Comparison of ENCODE assay signal across 10 cellular contexts in the genomic region with DNA sequence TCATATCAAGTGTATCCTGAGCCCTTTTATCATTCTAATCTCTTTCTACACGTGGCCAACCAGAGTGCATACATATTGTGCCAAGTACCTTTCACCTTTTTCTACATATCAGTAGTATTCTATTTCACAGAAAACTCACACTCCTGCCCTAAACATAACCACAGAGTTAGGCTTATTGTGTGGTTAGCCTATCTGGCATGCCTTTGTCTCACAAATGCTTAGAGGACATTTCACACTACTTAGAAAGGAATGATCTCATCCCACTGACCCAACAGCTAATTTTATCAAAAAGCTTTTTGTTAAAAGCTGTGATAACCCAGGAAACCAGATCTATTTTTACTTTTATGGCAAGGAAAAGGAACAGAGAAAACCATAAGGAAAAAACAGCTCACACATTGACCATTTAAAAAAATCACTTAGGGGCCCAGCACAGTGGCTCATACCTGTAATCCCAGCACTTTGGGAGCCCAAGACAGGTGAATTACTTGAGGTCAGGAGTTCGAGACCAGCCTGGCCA. TPM values are rescaled to one million over a fixed set of nuclear protein-coding genes. Genes with fewer than 3 reads are reported as not detected.
DNase-seq lines count a peak whose midpoint lies in the region; ATAC-seq, FAIRE-seq and TF ChIP-seq lines count a peak whose summit lies in the region.
"Had no signal": no experiment of that assay in that cellular context is flagged by ENCODE, and none has a peak within 500 bp of the region (broad histone marks: within the 10 kb centered on the region; RNA-seq: fewer than 3 reads in every experiment).

No MANE protein-coding gene starts in this region.

- dilution Hi-C loops in keratinocyte (cut with MboI; ENCODE audit: extremely low pct_ligation_motif_present, low sequenced_read_pairs), result no loop called here

- TF ChIP-seq CTCF in K562 (IDR thresholded peaks at IDR 0.05 in 2 of 3, conservative IDR thresholded peaks at IDR 0.05 in 1 of 3; ENCODE audit: insufficient read depth in 2 of 3, low read depth in 1 of 3, low read length in 3 of 3) (no peak), keratinocyte (optimal IDR thresholded peaks at IDR 0.05 in 1 of 3, IDR thresholded peaks at IDR 0.05 in 1 of 3, conservative IDR thresholded peaks at IDR 0.05 in 1 of 3; ENCODE audit: extremely low read depth in 1 of 3, insufficient read depth in 2 of 3, low read length in 3 of 3) (no peak), transverse colon (IDR thresholded peaks at IDR 0.05) (no peak)

- peak; percentile 32; the same call in 2 of the 3 replicates for ATAC-seq in K562
- no peak for ATAC-seq in naive thymus-derived CD4-positive, alpha-beta T cell
- ATAC-seq in GM18519 (IDR thresholded peaks at IDR 0.05; ENCODE audit: low FRiP score, unreplicated experiment), result no peak

- TF ChIP-seq EP300 in K562 (IDR thresholded peaks at IDR 0.05; ENCODE audit: low read length) (no peak), transverse colon (IDR thresholded peaks at IDR 0.05; ENCODE audit: low read depth) (no peak)

- H3K27me3 ChIP-seq in K562 (ENCODE audit: control insufficient read depth in 2 of 2, insufficient read depth in 2 of 2, low read length in 2 of 2) (no peaks in the 10 kb centered on the region), keratinocyte (ENCODE audit: control insufficient read depth, extremely low read depth, insufficient read depth, low read length) (no peaks in the 10 kb centered on the region), transverse colon (no peaks in the 10 kb centered on the region)
- no peaks in the 10 kb centered on the region for H3K27me3 ChIP-seq in naive thymus-derived CD4-positive, alpha-beta T cell (ENCODE audit: control insufficient read depth in 2 of 2, insufficient read depth in 2 of 2, low read length in 2 of 2)

- peaks cover 2% of the 10 kb centered on the region for H3K36me3 Mint-ChIP-seq in activated CD4-positive, alpha-beta T cell treated with anti-CD3 and anti-CD28 coated beads, Interleukin-2, amount 10 ng/mL, durations not matched to agents 7 days and 5 days (ENCODE audit: low read depth)
- peaks cover 0 to 4% (median 3%) of the 10 kb centered on the region in 5 donors for H3K36me3 Mint-ChIP-seq in naive thymus-derived CD4-positive, alpha-beta T cell

- 38% methylated on average over 2 of the region's 2 CpGs for WGBS in K562 (ENCODE audit: insufficient coverage, low coverage, missing lambda C conversion rate)
- 0 to 48% methylated on average over 1 to 2 of the region's 2 CpGs for WGBS in transverse colon (ENCODE audit: low coverage in 1 of 2), 2 donors

- no peak overlapping the region for H3K4me3 Mint-ChIP-seq in activated CD4-positive, alpha-beta T cell treated with anti-CD3 and anti-CD28 coated beads, Interleukin-2, amount 10 ng/mL, durations not matched to agents 7 days and 5 days
- H3K4me3 Mint-ChIP-seq in naive thymus-derived CD4-positive, alpha-beta T cell, result no peak overlapping the region
- H3K4me3 Mint-ChIP-seq: B cell had no signal

- H3K27me3 Mint-ChIP-seq in activated CD4-positive, alpha-beta T cell treated with anti-CD3 and anti-CD28 coated beads, Interleukin-2, amount 10 ng/mL, durations not matched to agents 7 days and 5 days, result no peaks in the 10 kb centered on the region
- H3K27me3 Mint-ChIP-seq in naive thymus-derived CD4-positive, alpha-beta T cell, result no peaks in the 10 kb centered on the region
- H3K27me3 Mint-ChIP-seq: B cell had no signal

- H3K9me1 ChIP-seq in K562 (ENCODE audit: control insufficient read depth, insufficient read depth, low read length) (no peaks in the 10 kb centered on the region), keratinocyte (ENCODE audit: control insufficient read depth, extremely low read depth, insufficient read depth, low read length) (peaks cover 6% of the 10 kb centered on the region)

- H3K36me3 ChIP-seq in K562 (ENCODE audit: control insufficient read depth, insufficient read depth, low read length), result no peaks in the 10 kb centered on the region; the same call in 2 of the 3 replicates
- H3K36me3 ChIP-seq in keratinocyte (ENCODE audit: control insufficient read depth in 2 of 2, extremely low read depth in 1 of 2, insufficient read depth in 2 of 2, low read length in 2 of 2), result peaks cover 0 to 17% of the 10 kb centered on the region in 2 experiments
- H3K36me3 ChIP-seq in transverse colon, result no peaks in the 10 kb centered on the region
- no peaks in the 10 kb centered on the region for H3K36me3 ChIP-seq in naive thymus-derived CD4-positive, alpha-beta T cell (ENCODE audit: control insufficient read depth in 2 of 3, insufficient read depth in 3 of 3, low read length in 3 of 3)

- POLR2A ChIA-PET in activated CD4-positive, alpha-beta T cell treated with anti-CD3 and anti-CD28 coated beads, Interleukin-2, amount 10 ng/mL, durations not matched to agents 7 days and 5 days (lab: Charles Lee), result interaction anchor here (0.6 kb wide), 1 partner anchor 1935 kb away, joined by 4 read pairs; no protein-coding TSS in a partner anchor
- POLR2A ChIA-PET in K562 (lab: Yijun Ruan, JAX), result interaction anchor here (0.6 to 1.8 kb wide), 9 partner anchors 10 to 196 kb away, joined by 3 to 4 read pairs (median 4); a partner anchor contains a TSS
- POLR2A ChIA-PET in naive thymus-derived CD4-positive, alpha-beta T cell (lab: Charles Lee), result no interaction called here

- H3K9me3 ChIP-seq in K562 (replicated peaks; ENCODE audit: control insufficient read depth, insufficient read depth, low read depth, low read length) (no peaks in the 10 kb centered on the region), keratinocyte (ENCODE audit: control insufficient read depth, low read depth, low read length) (no peaks in the 10 kb centered on the region), transverse colon (no peaks in the 10 kb centered on the region)
- H3K9me3 ChIP-seq in naive thymus-derived CD4-positive, alpha-beta T cell (ENCODE audit: control insufficient read depth in 2 of 3, low read length in 3 of 3), result no peaks in the 10 kb centered on the region

- no peaks in the 10 kb centered on the region for H3K9me3 Mint-ChIP-seq in activated CD4-positive, alpha-beta T cell treated with anti-CD3 and anti-CD28 coated beads, Interleukin-2, amount 10 ng/mL, durations not matched to agents 7 days and 5 days
- no peaks in the 10 kb centered on the region for H3K9me3 Mint-ChIP-seq in naive thymus-derived CD4-positive, alpha-beta T cell

- peaks cover 12% of the 10 kb centered on the region; the same call in 1 of the 2 replicates for H4K20me1 ChIP-seq in K562 (replicated peaks; ENCODE audit: control insufficient read depth, insufficient read depth, low read length)
- H4K20me1 ChIP-seq in keratinocyte (ENCODE audit: control insufficient read depth, extremely low read depth, insufficient read depth, low read length), result peaks cover 65% of the 10 kb centered on the region

- in situ Hi-C loops in K562 (cut with MboI) (no loop called here), transverse colon (cut with MboI; ENCODE audit: low pct_ligation_motif_present in 1 of 4, low pct_unique_long_range_greater_than_20kb in 1 of 4, low sequenced_read_pairs in 3 of 4) (no loop called here)

- no peak for TF ChIP-seq RAD21 in K562 (CRISPR knock-in tag; conservative IDR thresholded peaks at IDR 0.05 in 1 of 2, IDR thresholded peaks at IDR 0.05 in 1 of 2)

- H3K27ac ChIP-seq in K562 (ENCODE audit: extremely low read depth, low read depth, low read length), result no peak overlapping the region
- peak overlapping the region; percentile 34 for H3K27ac ChIP-seq in keratinocyte (ENCODE audit: control insufficient read depth, insufficient read depth, low read length)
- H3K27ac ChIP-seq in transverse colon, result peak overlapping the region; percentile 34 to 68 (median 44)
- H3K27ac ChIP-seq in naive thymus-derived CD4-positive, alpha-beta T cell (ENCODE audit: low read depth, low read length), result no peak overlapping the region

- CTCF ChIA-PET in activated CD4-positive, alpha-beta T cell treated with anti-CD3 and anti-CD28 coated beads, Interleukin-2, amount 10 ng/mL, durations not matched to agents 7 days and 5 days (lab: Charles Lee), result no interaction called here
- CTCF ChIA-PET in K562 (lab: Yijun Ruan, JAX; ENCODE audit: low intra/inter-chr PET ratio), result no interaction called here
- CTCF ChIA-PET in naive thymus-derived CD4-positive, alpha-beta T cell (lab: Charles Lee), result interaction anchor here (0.5 kb wide), 1 partner anchor 274 kb away, joined by 4 read pairs; no protein-coding TSS in a partner anchor

- H3K4me3 ChIP-seq in K562 (no peak overlapping the region), keratinocyte (ENCODE audit: control insufficient read depth in 2 of 3, extremely low read depth in 1 of 3, insufficient read depth in 2 of 3, low read depth in 1 of 3, low read length in 3 of 3) (no peak overlapping the region), transverse colon (no peak overlapping the region)
- H3K4me3 ChIP-seq in naive thymus-derived CD4-positive, alpha-beta T cell (ENCODE audit: low read length), result no peak overlapping the region

- H3K9ac ChIP-seq in K562 (ENCODE audit: insufficient read depth in 1 of 2, low read depth in 2 of 2, low read length in 2 of 2), result no peak overlapping the region
- H3K9ac ChIP-seq in keratinocyte (ENCODE audit: control insufficient read depth, extremely low read depth, insufficient read depth, low read length), result no peak overlapping the region

- DNase-seq in activated CD4-positive, alpha-beta T cell treated with anti-CD3 and anti-CD28 coated beads, Interleukin-2, amount 10 ng/mL, durations not matched to agents 7 days and 5 days, result no peak
- DNase-seq in activated CD4-positive, alpha-beta T cell treated with anti-CD3 and anti-CD28 coated beads, Interleukin-2, amount 50 U/mL, for 48 hours, result no peak
- DNase-seq in K562 (ENCODE audit: extremely low read depth in 1 of 4, low spot score in 3 of 4) (peak in 1 of 4 experiments; percentile 18), keratinocyte (ENCODE audit: low read depth, low spot score) (no peak), transverse colon (no peak), OCI-M2 (lab: John Stamatoyannopoulos, UW; ENCODE audit: unreplicated experiment) (no peak)
- DNase-seq in naive thymus-derived CD4-positive, alpha-beta T cell, result no peak
- DNase-seq: NCI-H2081 had no signal

- H3K27ac Mint-ChIP-seq in activated CD4-positive, alpha-beta T cell treated with anti-CD3 and anti-CD28 coated beads, Interleukin-2, amount 10 ng/mL, durations not matched to agents 7 days and 5 days, result peak overlapping the region; percentile 4
- H3K27ac Mint-ChIP-seq in naive thymus-derived CD4-positive, alpha-beta T cell, result no peak overlapping the region
- H3K27ac Mint-ChIP-seq: B cell had no signal

- peaks cover 64% of the 10 kb centered on the region for H3K79me2 ChIP-seq in K562 (ENCODE audit: control insufficient read depth, insufficient read depth, low read length)
- peaks cover 78% of the 10 kb centered on the region for H3K79me2 ChIP-seq in keratinocyte (ENCODE audit: control insufficient read depth, insufficient read depth, low read length)

- TF ChIP-seq POLR2A in K562 (conservative IDR thresholded peaks at IDR 0.05), result no peak
- no peak for TF ChIP-seq POLR2A in transverse colon (IDR thresholded peaks at IDR 0.05)

- peaks cover 16% of the 10 kb centered on the region for H3K4me1 Mint-ChIP-seq in activated CD4-positive, alpha-beta T cell treated with anti-CD3 and anti-CD28 coated beads, Interleukin-2, amount 10 ng/mL, durations not matched to agents 7 days and 5 days
- peaks cover 6 to 18% (median 12%) of the 10 kb centered on the region in 7 donors for H3K4me1 Mint-ChIP-seq in naive thymus-derived CD4-positive, alpha-beta T cell

- no TSS peak for BruUV-seq in K562 (replicated peaks; lab: Mats Ljungman, UMichigan)

- no peak overlapping the region for H2AFZ ChIP-seq in K562 (ENCODE audit: low read depth, low read length)
- no peak overlapping the region for H2AFZ ChIP-seq in keratinocyte (ENCODE audit: control insufficient read depth, low read length)

- H3K4me2 ChIP-seq in K562 (ENCODE audit: insufficient read depth, low read length) (no peak overlapping the region), keratinocyte (ENCODE audit: control insufficient read depth, extremely low read depth, insufficient read depth, low read depth, low read length) (no peak overlapping the region)

- intact Hi-C loops in K562 (cut with micrococcal nuclease), result no loop called here
- intact Hi-C loops in transverse colon (cut with DNase I; ENCODE audit: low total_unique reads), result no loop called here
- intact Hi-C loops in naive thymus-derived CD4-positive, alpha-beta T cell (cut with micrococcal nuclease), result no loop called here

- FAIRE-seq in K562 (lab: Jason Lieb, UNC) (no peak), keratinocyte (lab: Jason Lieb, UNC) (peak; percentile 64)

- H3K4me1 ChIP-seq in K562 (replicated peaks in 1 of 2; ENCODE audit: control insufficient read depth in 2 of 2, insufficient read depth in 2 of 2, low read length in 2 of 2) (peaks cover 8 to 12% of the 10 kb centered on the region in 2 experiments; a peak in 4 of 5 replicates), keratinocyte (ENCODE audit: control insufficient read depth, extremely low read depth, insufficient read depth, low read length) (peaks cover 18% of the 10 kb centered on the region), transverse colon (peaks cover 12 to 56% (median 17%) of the 10 kb centered on the region in 4 donors)
- no peaks in the 10 kb centered on the region for H3K4me1 ChIP-seq in naive thymus-derived CD4-positive, alpha-beta T cell (ENCODE audit: control insufficient read depth in 2 of 2, insufficient read depth in 2 of 2, low read length in 2 of 2)

RNA-seq across cellular contexts. Expression of a gene that starts 17.8 kb away (rescaled TPM):
- total RNA-seq in activated CD4-positive, alpha-beta T cell treated with anti-CD3 and anti-CD28 coated beads, Interleukin-2, amount 10 ng/mL, durations not matched to agents 7 days and 5 days, result 100 to 1,000 TPM; 106 to 110 TPM
- 226 and 367 TPM in 2 replicates for total RNA-seq in K562 (2011; cell fraction: chromatin; rRNA removed; ENCODE audit: low replicate concordance)
- total RNA-seq in K562 (2011; cell fraction: nucleolus; rRNA removed), result 101 and 119 TPM in 2 replicates
- total RNA-seq in K562 (2011; cell fraction: nucleoplasm; rRNA removed), result 181 and 221 TPM in 2 replicates
- total RNA-seq in K562 (2014; rRNA removed), result 34.6 and 40.4 TPM in 2 replicates
- 36.8 and 43.5 TPM in 2 replicates for total RNA-seq in K562 (2014; rRNA removed; fragmentation: Illumina TruSeq; extraction: Trizol)
- total RNA-seq in K562 (2015; rRNA removed; fragmentation: Illumina TruSeq; extraction: Trizol), result 36.4 and 42.6 TPM in 2 replicates
- total RNA-seq in K562 (2021), result 127 and 141 TPM in 2 replicates
- polyA plus RNA-seq in K562 (2011; rRNA removed), result 37.5 and 84.6 TPM in 2 replicates
- polyA plus RNA-seq in K562 (2011; cell fraction: cytosol; rRNA removed), result 30.2 and 30.6 TPM in 2 replicates
- polyA plus RNA-seq in K562 (2011; cell fraction: nucleus; rRNA removed), result 121 and 136 TPM in 2 replicates
- 98.2 and 126 TPM in 2 replicates for polyA plus RNA-seq in K562 (2012)
- polyA plus RNA-seq in K562 (2014; fragmentation: Illumina TruSeq; extraction: Trizol), result 101 and 107 TPM in 2 replicates
- polyA plus RNA-seq in K562 (2014; fragmentation: Nextera tagmentation; extraction: Ambion mirVana), result 10 to 100 TPM; 13.3 to 28.4 TPM
- polyA plus RNA-seq in K562 (2014; rRNA removed), result 47.5 and 60.3 TPM in 2 replicates
- 58.4 and 87.1 TPM in 2 replicates for polyA minus RNA-seq in K562 (2011; rRNA and poly(A)+ RNA removed)
- polyA minus RNA-seq in K562 (2011; cell fraction: cytosol; rRNA and poly(A)+ RNA removed), result 71.3 and 73.1 TPM in 2 replicates
- 34.2 and 56.4 TPM in 2 replicates for polyA minus RNA-seq in K562 (2011; cell fraction: nucleus; rRNA and poly(A)+ RNA removed)
- polyA plus RNA-seq in keratinocyte, result 82.5 to 180 TPM (median 110 TPM) in 3 replicates
- polyA plus RNA-seq in keratinocyte (2011; ENCODE audit: low read depth), result 307 TPM
- polyA plus RNA-seq in keratinocyte (2011; cell fraction: cytosol; rRNA removed), result 132 and 141 TPM in 2 replicates
- polyA plus RNA-seq in keratinocyte (2011; cell fraction: nucleus; rRNA removed), result 308 and 352 TPM in 2 replicates
- polyA plus RNA-seq in keratinocyte (2012; ENCODE audit: low replicate concordance), result 146 and 210 TPM in 2 replicates
- 121 to 236 TPM (median 162 TPM) in 3 replicates for polyA minus RNA-seq in keratinocyte
- polyA minus RNA-seq in keratinocyte (2011; cell fraction: cytosol; rRNA and poly(A)+ RNA removed), result 121 TPM
- 163 and 317 TPM in 2 replicates for polyA minus RNA-seq in keratinocyte (2011; cell fraction: nucleus; rRNA and poly(A)+ RNA removed)
- total RNA-seq in transverse colon, result 100 to 1,000 TPM in 1 of 4 donors, 10 to 100 TPM in 3; 68.8 to 148 (median 82.9) TPM
- total RNA-seq in naive thymus-derived CD4-positive, alpha-beta T cell, result 100 to 1,000 TPM in 1 of 5 experiments, 10 to 100 TPM in 4; 34.3 to 116 (median 40.3) TPM
- polyA plus RNA-seq in naive thymus-derived CD4-positive, alpha-beta T cell, result 10 to 100 TPM; 12.0 to 23.7 TPM

Comparison
In these comparisons a context has a peak if more than half of its experiments do, and no peak if none do; other contexts are left out.
1. H3K27ac ChIP-seq: peak in keratinocyte (single experiment) and transverse colon (4 of 4); none in K562 (single experiment) and naive thymus-derived CD4-positive, alpha-beta T cell (single experiment).